29 cellular contexts compared by ENCODE assay signal in genomic region chr17:41326173-41327145, GRCh38. TPM values are rescaled to one million over a fixed set of nuclear protein-coding genes. Genes with fewer than 3 reads are reported as not detected.
DNase-seq lines count a peak whose midpoint lies in the region; ATAC-seq and TF ChIP-seq lines count a peak whose summit lies in the region.
"Had no signal": no experiment of that assay in that cellular context is flagged by ENCODE, and none has a peak within 500 bp of the region (broad histone marks: within the 10 kb centered on the region; RNA-seq: fewer than 3 reads in every experiment).

No MANE protein-coding gene starts in this region.

- H3K27me3 ChIP-seq in CD8-positive, alpha-beta memory T cell (ENCODE audit: insufficient read depth, low read length, poor library complexity, severe bottlenecking), result no peaks in the 10 kb centered on the region
- H3K27me3 ChIP-seq: MG63, SJSA1, stomach, thyroid gland had no signal

- ATAC-seq in SK-N-SH treated with all-trans-retinoic acid at 6 μM for 48 hours (no peak), HG02623 (IDR thresholded peaks at IDR 0.05; ENCODE audit: unreplicated experiment) (no peak)
- ATAC-seq: K562, natural killer cell had no signal

- H3K4me3 ChIP-seq in CD8-positive, alpha-beta memory T cell (ENCODE audit: low read length), result no peak overlapping the region
- H3K4me3 ChIP-seq: K562, left ventricle myocardium inferior, MG63, SJSA1, stomach, thyroid gland had no signal

- H3K9me3 ChIP-seq in CD8-positive, alpha-beta memory T cell (ENCODE audit: low read length), result no peaks in the 10 kb centered on the region
- H3K9me3 ChIP-seq: left ventricle myocardium inferior, MG63, SJSA1, stomach, thyroid gland had no signal

- H3K27me3 Mint-ChIP-seq in activated CD4-positive, alpha-beta T cell treated with anti-CD3 and anti-CD28 coated beads, Interleukin-2, amount 10 ng/mL, durations not matched to agents 7 days and 5 days, result no peaks in the 10 kb centered on the region
- no peaks in the 10 kb centered on the region for H3K27me3 Mint-ChIP-seq in CD8-positive, alpha-beta memory T cell

- peaks cover 52% of the 10 kb centered on the region for H3K4me1 ChIP-seq in CD8-positive, alpha-beta memory T cell (ENCODE audit: insufficient read depth, low read length)
- H3K4me1 ChIP-seq: left ventricle myocardium inferior, stomach, thyroid gland had no signal

- no peaks in the 10 kb centered on the region for H3K36me3 Mint-ChIP-seq in activated CD4-positive, alpha-beta T cell treated with anti-CD3 and anti-CD28 coated beads, Interleukin-2, amount 10 ng/mL, durations not matched to agents 7 days and 5 days (ENCODE audit: low read depth)
- no peaks in the 10 kb centered on the region for H3K36me3 Mint-ChIP-seq in CD8-positive, alpha-beta memory T cell
- H3K36me3 Mint-ChIP-seq: mesothelial cell of epicardium, natural killer cell had no signal

- peak; percentile 20 for DNase-seq in activated CD4-positive, alpha-beta T cell treated with anti-CD3 and anti-CD28 coated beads, Interleukin-2, amount 10 ng/mL, durations not matched to agents 7 days and 5 days
- no peak for DNase-seq in activated CD4-positive, alpha-beta T cell treated with anti-CD3 and anti-CD28 coated beads for 48 hours
- DNase-seq in CD8-positive, alpha-beta memory T cell, result peak in 4 of 5 donors; percentile 24 to 54 (median 40)
- DNase-seq in T-helper 22 cell (ENCODE audit: low read depth), result peak; percentile 42
- peak; percentile 51 for DNase-seq in islet precursor cell
- no peak for DNase-seq in SHP77 treated with DMSO at 0.1 percent for 48 hours (lab: John Stamatoyannopoulos, UW)
- DNase-seq: activated CD4-positive, alpha-beta T cell treated with anti-CD3 and anti-CD28 coated beads for 1 hour; DMS153; left ventricle myocardium inferior; MG63; natural killer cell; NCI-H1417 treated with DMSO at 0.1 percent for 48 hours; NCI-H2081 treated with DMSO at 0.1 percent for 48 hours; NCI-H748 treated with DMSO at 0.1 percent for 48 hours; stomach; thyroid gland had no signal

- peak overlapping the region; percentile 83 for H3K27ac Mint-ChIP-seq in activated CD4-positive, alpha-beta T cell treated with anti-CD3 and anti-CD28 coated beads, Interleukin-2, amount 10 ng/mL, durations not matched to agents 7 days and 5 days
- H3K27ac Mint-ChIP-seq in CD8-positive, alpha-beta memory T cell, result peak overlapping the region in 6 of 8 donors; percentile 23 to 90 (median 72)
- H3K27ac Mint-ChIP-seq: mesothelial cell of epicardium, natural killer cell had no signal

- H3K4me3 Mint-ChIP-seq in activated CD4-positive, alpha-beta T cell treated with anti-CD3 and anti-CD28 coated beads, Interleukin-2, amount 10 ng/mL, durations not matched to agents 7 days and 5 days, result no peak overlapping the region
- peak overlapping the region in 5 of 7 donors; percentile 22 to 75 (median 39) for H3K4me3 Mint-ChIP-seq in CD8-positive, alpha-beta memory T cell
- H3K4me3 Mint-ChIP-seq: mesothelial cell of epicardium, natural killer cell had no signal

- CTCF ChIA-PET in activated CD4-positive, alpha-beta T cell treated with anti-CD3 and anti-CD28 coated beads, Interleukin-2, amount 10 ng/mL, durations not matched to agents 7 days and 5 days (lab: Charles Lee), result interaction anchor here (0.6 kb wide), 1 partner anchor 623 kb away, joined by 3 read pairs; the partner anchor contains the start of gene KRT24
- CTCF ChIA-PET in CD8-positive, alpha-beta memory T cell (lab: Charles Lee), result interaction anchor here (1.2 kb wide), 1 partner anchor 339 kb away, joined by 3 read pairs; no protein-coding TSS in a partner anchor

- H3K27ac ChIP-seq in CD8-positive, alpha-beta memory T cell (ENCODE audit: low read depth, low read length), result no peak overlapping the region
- H3K27ac ChIP-seq: 22Rv1, left ventricle myocardium inferior, SJSA1, stomach, thyroid gland had no signal

- peaks cover 33% of the 10 kb centered on the region for H3K4me1 Mint-ChIP-seq in activated CD4-positive, alpha-beta T cell treated with anti-CD3 and anti-CD28 coated beads, Interleukin-2, amount 10 ng/mL, durations not matched to agents 7 days and 5 days
- peaks cover 44 to 66% (median 59%) of the 10 kb centered on the region in 3 donors for H3K4me1 Mint-ChIP-seq in CD8-positive, alpha-beta memory T cell
- H3K4me1 Mint-ChIP-seq: natural killer cell had no signal

- no peaks in the 10 kb centered on the region for H3K36me3 ChIP-seq in CD8-positive, alpha-beta memory T cell (ENCODE audit: insufficient read depth, low read length)
- H3K36me3 ChIP-seq: left ventricle myocardium inferior, MG63, SJSA1, stomach, thyroid gland had no signal

- H3K9me3 Mint-ChIP-seq in activated CD4-positive, alpha-beta T cell treated with anti-CD3 and anti-CD28 coated beads, Interleukin-2, amount 10 ng/mL, durations not matched to agents 7 days and 5 days, result no peaks in the 10 kb centered on the region
- no peaks in the 10 kb centered on the region for H3K9me3 Mint-ChIP-seq in CD8-positive, alpha-beta memory T cell
- H3K9me3 Mint-ChIP-seq: mesothelial cell of epicardium, natural killer cell had no signal

- POLR2A ChIA-PET in activated CD4-positive, alpha-beta T cell treated with anti-CD3 and anti-CD28 coated beads, Interleukin-2, amount 10 ng/mL, durations not matched to agents 7 days and 5 days (lab: Charles Lee), result no interaction called here
- POLR2A ChIA-PET in CD8-positive, alpha-beta memory T cell (lab: Charles Lee), result no interaction called here

TF ChIP-seq in SK-N-SH treated with all-trans-retinoic acid at 6 μM for 48 hours, 23 proteins besides CTCF, POLR2A, EP300 and RAD21:
- no peak for TF ChIP-seq SNAI2 (CRISPR knock-in tag; IDR thresholded peaks at IDR 0.05)
- TF ChIP-seq GLIS3 (CRISPR knock-in tag; IDR thresholded peaks at IDR 0.05), result no peak

RNA-seq across cellular contexts. Expression of gene KRTAP17-1, which starts 10.9 kb away (rescaled TPM):
- total RNA-seq in activated CD4-positive, alpha-beta T cell treated with anti-CD3 and anti-CD28 coated beads, Interleukin-2, amount 10 ng/mL, durations not matched to agents 7 days and 5 days, result not detected
- not detected for total RNA-seq in CD8-positive, alpha-beta memory T cell
- not detected for polyA plus RNA-seq in CD8-positive, alpha-beta memory T cell
- total RNA-seq: glomerular endothelial cell; H4; HT-29; K562; left ventricle myocardium inferior; mesothelial cell of epicardium; natural killer cell; omental fat pad; RPMI7951; SJSA1; skeletal muscle tissue; stomach; T-helper 1 cell treated with Interleukin-12 subunit alpha and Interleukin-12 subunit beta and Interleukin-4 antibody, amounts not matched to agents 30 ng/mL and 1 ng/mL, for 36 hours; thyroid gland had no signal
- polyA plus RNA-seq: K562, stomach had no signal

RNA-seq across cellular contexts. Expression of gene KRTAP16-1, which starts 17.4 kb away (rescaled TPM):
- under 1 TPM in 1 of 2 experiments, not detected in 1; 0.12 TPM for total RNA-seq in activated CD4-positive, alpha-beta T cell treated with anti-CD3 and anti-CD28 coated beads, Interleukin-2, amount 10 ng/mL, durations not matched to agents 7 days and 5 days
- total RNA-seq in CD8-positive, alpha-beta memory T cell, result not detected
- polyA plus RNA-seq in CD8-positive, alpha-beta memory T cell, result 0.58 TPM
- total RNA-seq: glomerular endothelial cell; H4; HT-29; K562; left ventricle myocardium inferior; mesothelial cell of epicardium; omental fat pad; RPMI7951; SJSA1; skeletal muscle tissue; stomach; T-helper 1 cell treated with Interleukin-12 subunit alpha and Interleukin-12 subunit beta and Interleukin-4 antibody, amounts not matched to agents 30 ng/mL and 1 ng/mL, for 36 hours; thyroid gland had no signal
- polyA plus RNA-seq: K562, stomach had no signal

RNA-seq across cellular contexts. Expression of gene KRTAP29-1, which starts 23.8 kb away (rescaled TPM):
- not detected for total RNA-seq in activated CD4-positive, alpha-beta T cell treated with anti-CD3 and anti-CD28 coated beads, Interleukin-2, amount 10 ng/mL, durations not matched to agents 7 days and 5 days
- not detected for total RNA-seq in CD8-positive, alpha-beta memory T cell
- 0.22 TPM for polyA plus RNA-seq in CD8-positive, alpha-beta memory T cell
- total RNA-seq: glomerular endothelial cell; H4; HT-29; K562; left ventricle myocardium inferior; mesothelial cell of epicardium; natural killer cell; omental fat pad; RPMI7951; SJSA1; skeletal muscle tissue; stomach; T-helper 1 cell treated with Interleukin-12 subunit alpha and Interleukin-12 subunit beta and Interleukin-4 antibody, amounts not matched to agents 30 ng/mL and 1 ng/mL, for 36 hours; thyroid gland had no signal
- polyA plus RNA-seq: K562, stomach had no signal

RNA-seq across cellular contexts. Expression of gene KRT33A, which starts 24.2 kb away (rescaled TPM):
- total RNA-seq in activated CD4-positive, alpha-beta T cell treated with anti-CD3 and anti-CD28 coated beads, Interleukin-2, amount 10 ng/mL, durations not matched to agents 7 days and 5 days, result not detected
- not detected for total RNA-seq in CD8-positive, alpha-beta memory T cell
- polyA plus RNA-seq in CD8-positive, alpha-beta memory T cell, result not detected
- total RNA-seq: glomerular endothelial cell; H4; HT-29; K562; left ventricle myocardium inferior; mesothelial cell of epicardium; natural killer cell; omental fat pad; RPMI7951; SJSA1; skeletal muscle tissue; stomach; T-helper 1 cell treated with Interleukin-12 subunit alpha and Interleukin-12 subunit beta and Interleukin-4 antibody, amounts not matched to agents 30 ng/mL and 1 ng/mL, for 36 hours; thyroid gland had no signal
- polyA plus RNA-seq: K562 had no signal

RNA-seq across cellular contexts. Expression of gene KRT33B, which starts 43.2 kb away (rescaled TPM):
- not detected for total RNA-seq in activated CD4-positive, alpha-beta T cell treated with anti-CD3 and anti-CD28 coated beads, Interleukin-2, amount 10 ng/mL, durations not matched to agents 7 days and 5 days
- not detected for total RNA-seq in CD8-positive, alpha-beta memory T cell
- polyA plus RNA-seq in CD8-positive, alpha-beta memory T cell, result not detected
- total RNA-seq: glomerular endothelial cell; H4; HT-29; K562; left ventricle myocardium inferior; mesothelial cell of epicardium; natural killer cell; omental fat pad; skeletal muscle tissue; stomach; T-helper 1 cell treated with Interleukin-12 subunit alpha and Interleukin-12 subunit beta and Interleukin-4 antibody, amounts not matched to agents 30 ng/mL and 1 ng/mL, for 36 hours; thyroid gland had no signal
- polyA plus RNA-seq: K562, stomach had no signal

Comparison
In these comparisons a context has a peak if more than half of its experiments do, and no peak if none do; other contexts are left out.
1. DNase-seq: peak in activated CD4-positive, alpha-beta T cell treated with anti-CD3 and anti-CD28 coated beads, Interleukin-2, amount 10 ng/mL, durations not matched to agents 7 days and 5 days (single experiment), CD8-positive, alpha-beta memory T cell (4 of 5), T-helper 22 cell (single experiment) and islet precursor cell (single experiment); none in activated CD4-positive, alpha-beta T cell treated with anti-CD3 and anti-CD28 coated beads for 48 hours (single experiment) and SHP77 treated with DMSO at 0.1 percent for 48 hours (single experiment).